9 cellular contexts compared by ENCODE assay signal in genomic region chr5:136058031-136058971, GRCh38. TPM values are rescaled to one million over a fixed set of nuclear protein-coding genes. Genes with fewer than 3 reads are reported as not detected.
A peak's percentile ranks its signal among the peaks of the same experiment; 100 is the strongest.
DNase-seq lines count a peak whose midpoint lies in the region; ATAC-seq and TF ChIP-seq lines count a peak whose summit lies in the region.
"Had no signal": no experiment of that assay in that cellular context is flagged by ENCODE, and none has a peak within 500 bp of the region (broad histone marks: within the 10 kb centered on the region; RNA-seq: fewer than 3 reads in every experiment).

No MANE protein-coding gene starts in this region.

- POLR2A ChIA-PET in BJ (lab: Charles Lee): interaction anchor here (0.8 kb wide), 1 partner anchor 39 kb away, joined by 3 read pairs; no protein-coding TSS in a partner anchor

- DNase-seq in BJ (ENCODE audit: low read depth) (peak; percentile 100), NCI-H446 (lab: John Stamatoyannopoulos, UW) (peak; percentile 34 to 70), endothelial cell (ENCODE audit: low spot score) (peak; percentile 35), myocyte (ENCODE audit: low read depth) (peak; percentile 99)
- DNase-seq in central memory CD4-positive, alpha-beta T cell: no peak
- DNase-seq: activated B cell treated with CpG ODN at 0.5 μM for 24 hours had no signal

- no peak for ATAC-seq in HG03196 (IDR thresholded peaks at IDR 0.05; ENCODE audit: unreplicated experiment)
- no peak for ATAC-seq in HG02642 (IDR thresholded peaks at IDR 0.05; ENCODE audit: poor library complexity, unreplicated experiment)
- ATAC-seq in GM18861 (IDR thresholded peaks at IDR 0.05; ENCODE audit: unreplicated experiment): no peak

- no peaks in the 10 kb centered on the region for H3K27me3 ChIP-seq in BJ (ENCODE audit: control insufficient read depth, insufficient read depth, low read length)

- CTCF ChIA-PET in BJ (lab: Yijun Ruan, JAX): interaction anchor here (0.6 to 3.1 kb wide), 24 partner anchors 11 to 153 kb away, joined by 3 to 24 read pairs (median 5); partner anchors contain the start of gene TGFBI

- H3K27me3 Mint-ChIP-seq in endothelial cell (ENCODE audit: unreplicated experiment): peaks cover 7% of the 10 kb centered on the region

- H3K36me3 Mint-ChIP-seq in endothelial cell (ENCODE audit: low read depth, unreplicated experiment): peaks cover 3% of the 10 kb centered on the region

- H3K4me3 Mint-ChIP-seq in endothelial cell (ENCODE audit: unreplicated experiment): no peak overlapping the region
- H3K4me3 Mint-ChIP-seq: activated B cell treated with CpG ODN at 0.5 μM for 24 hours had no signal

- H3K9me3 Mint-ChIP-seq in endothelial cell (ENCODE audit: unreplicated experiment): no peaks in the 10 kb centered on the region
- H3K9me3 Mint-ChIP-seq: activated B cell treated with CpG ODN at 0.5 μM for 24 hours had no signal

- peak; percentile 68 for TF ChIP-seq CTCF in BJ (IDR thresholded peaks at IDR 0.05; ENCODE audit: insufficient read depth, low read depth, low read length)
- TF ChIP-seq CTCF in endothelial cell (IDR thresholded peaks at IDR 0.05; ENCODE audit: unreplicated experiment): peak; percentile 57

- peaks cover 24% of the 10 kb centered on the region for H3K4me1 Mint-ChIP-seq in endothelial cell (ENCODE audit: unreplicated experiment)
- H3K4me1 Mint-ChIP-seq: activated B cell treated with CpG ODN at 0.5 μM for 24 hours had no signal

- peaks cover 36% of the 10 kb centered on the region for H3K36me3 ChIP-seq in BJ (ENCODE audit: control insufficient read depth, insufficient read depth, low read length)

- no peak overlapping the region for H3K27ac Mint-ChIP-seq in endothelial cell (ENCODE audit: unreplicated experiment)
- H3K27ac Mint-ChIP-seq: activated B cell treated with CpG ODN at 0.5 μM for 24 hours had no signal

- no peak overlapping the region for H3K4me3 ChIP-seq in BJ (ENCODE audit: low read depth, low read length)

RNA-seq across cellular contexts. Expression of gene TGFBI, which starts 29.5 kb away (rescaled TPM):
- 987 and 1,228 TPM in 2 replicates for polyA plus RNA-seq in BJ (2011; rRNA removed)
- 332 and 387 TPM in 2 replicates for polyA minus RNA-seq in BJ (2011; rRNA and poly(A)+ RNA removed)
- 27.9 TPM for total RNA-seq in endothelial cell (ENCODE audit: unreplicated experiment)
- 758 and 1,068 TPM in 2 replicates for total RNA-seq in myocyte
- 508 TPM for polyA plus RNA-seq in myocyte (2012)

Comparison
In these comparisons a context has a peak if more than half of its experiments do, and no peak if none do; other contexts are left out.
1. RNA of gene TGFBI, which starts 29.5 kb away (total RNA-seq): 758 to 1,068 TPM in myocyte; 27.9 TPM in endothelial cell (single experiment); every median in the first group is over 10 times any median in the second.